Comparison of ENCODE assay signal across 8 cellular contexts in the genomic region with DNA sequence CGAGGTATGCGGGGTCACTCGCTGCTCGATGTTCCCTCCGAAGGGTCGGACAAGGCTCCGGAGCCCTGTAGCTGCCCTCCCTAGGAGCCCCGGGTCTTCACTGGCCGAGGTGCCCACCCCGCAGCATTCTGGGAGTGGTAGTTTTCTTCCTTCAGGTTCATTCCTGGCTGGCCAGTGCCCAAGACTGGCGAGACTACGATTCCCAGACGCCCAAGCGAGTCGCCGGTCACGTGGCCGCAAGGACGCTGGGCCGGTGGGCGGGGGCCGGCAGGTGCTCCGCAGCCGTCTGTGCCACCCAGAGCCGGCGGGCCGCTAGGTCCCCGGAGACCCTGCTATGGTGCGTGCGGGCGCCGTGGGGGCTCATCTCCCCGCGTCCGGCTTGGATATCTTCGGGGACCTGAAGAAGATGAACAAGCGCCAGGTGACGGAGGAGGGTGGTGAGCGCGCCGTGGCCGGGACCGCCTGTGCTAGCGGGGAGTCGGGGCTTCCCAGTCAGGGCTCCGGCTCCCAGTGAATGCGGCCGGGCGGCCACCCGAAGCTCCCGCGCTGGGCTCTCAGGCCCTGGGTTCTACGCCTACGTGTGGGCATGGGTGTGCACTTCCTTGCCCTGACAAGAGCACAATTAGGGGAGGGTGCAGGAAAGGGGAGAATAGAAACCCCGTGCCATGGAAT. TPM values are rescaled to one million over a fixed set of nuclear protein-coding genes. Genes with fewer than 3 reads are reported as not detected.
DNase-seq lines count a peak whose midpoint lies in the region; ATAC-seq, FAIRE-seq and TF ChIP-seq lines count a peak whose summit lies in the region.

TSS of gene SEC11C (plus strand) at position 270 of the 672 bp plus-strand sequence. CDS start at position 335, 65 bp downstream.

- peak within 1 kb of the TSS; percentile 77 for H3K56ac ChIP-seq in IMR-90 (ENCODE audit: extremely low read depth, insufficient read depth, low read length)

- H4K91ac ChIP-seq in IMR-90 (ENCODE audit: insufficient read depth, low read depth, low read length), result peak within 1 kb of the TSS; percentile 29; the same call in 1 of the 2 replicates

- POLR2A ChIA-PET in IMR-90 (lab: Charles Lee; ENCODE audit: unreplicated experiment), result no interaction called here

- H4K8ac ChIP-seq in IMR-90 (ENCODE audit: low read depth in 2 of 2, low read length in 2 of 2), result peak within 1 kb of the TSS in 1 of 2 experiments; percentile 95; a peak in 2 of 4 replicates

- dilution Hi-C loops in IMR-90 (cut with HindIII; ENCODE audit: low sequenced_read_pairs, unreplicated experiment), result no loop called here

- DNase-seq in D721Med (ENCODE audit: insufficient read length, low spot score) (peak; percentile 99), IMR-90 (peak; percentile 94), OCI-M1 (lab: John Stamatoyannopoulos, UW) (peak; percentile 96), activated T-cell treated with anti-CD3 and anti-CD28 coated beads for 4 hours (peak; percentile 92), epithelial cell of prostate (ENCODE audit: low read depth, low spot score) (peak; percentile 87), mucosa of descending colon (peak; percentile 96 to 98 (median 97))
- peak; percentile 94 for DNase-seq in stimulated activated CD8-positive, alpha-beta memory T cell treated with anti-CD3 and anti-CD28 coated beads, Interleukin-4, amount 100 ng/mL, for 24 hours (ENCODE audit: low read depth)

- peak within 1 kb of the TSS; percentile 88 for H2AK9ac ChIP-seq in IMR-90 (replicated peaks; ENCODE audit: low read depth, low read length, poor library complexity)

- ATAC-seq in GM21528 (IDR thresholded peaks at IDR 0.05; ENCODE audit: low FRiP score, unreplicated experiment), result peak; percentile 88
- ATAC-seq in IMR-90 (ENCODE audit: low read depth), result peak; percentile 96
- ATAC-seq in mucosa of descending colon, result peak; percentile 97

- peak within 1 kb of the TSS; percentile 65 for H3K9ac ChIP-seq in IMR-90 (ENCODE audit: low read depth, low read length)

- peak within 1 kb of the TSS; percentile 69 for H3K14ac ChIP-seq in IMR-90 (replicated peaks; ENCODE audit: low read depth, low read length)

- in situ Hi-C loops in IMR-90 (cut with MboI; ENCODE audit: low sequenced_read_pairs), result no loop called here

- 2% methylated on average over 26 of the region's 55 CpGs; no CpG with 5 or more reads in 1 of the 2 experiments for WGBS in IMR-90 (ENCODE audit: extremely low coverage in 2 of 2, insufficient read length in 1 of 2), 2 experiments

- H3K9me3 ChIP-seq in IMR-90 (ENCODE audit: control insufficient read depth, insufficient read depth, low read length) (no peaks in the 10 kb centered on the region), mucosa of descending colon (no peaks in the 10 kb centered on the region)

- TF ChIP-seq CTCF in D721Med (IDR thresholded peaks at IDR 0.05; ENCODE audit: insufficient read depth, missing control alignments) (no peak), IMR-90 (conservative IDR thresholded peaks at IDR 0.05; ENCODE audit: low read depth, low read length) (no peak), mucosa of descending colon (IDR thresholded peaks at IDR 0.05) (no peak)

- peak within 1 kb of the TSS; percentile 9; the same call in 1 of the 3 replicates for H2BK15ac ChIP-seq in IMR-90 (ENCODE audit: low read depth, low read length)

- H2AK5ac ChIP-seq in IMR-90 (ENCODE audit: low read depth, low read length), result no peak within 1 kb of the TSS

- CTCF ChIA-PET in IMR-90 (lab: Yijun Ruan, JAX), result no interaction called here

- H2BK5ac ChIP-seq in IMR-90 (ENCODE audit: low read depth, low read length, poor library complexity, severe bottlenecking), result no peak within 1 kb of the TSS

- no peak for FAIRE-seq in D721Med (lab: Jason Lieb, UNC)

- peak within 1 kb of the TSS; percentile 100 for H2AFZ ChIP-seq in IMR-90 (replicated peaks; ENCODE audit: low read length, poor library complexity)

- intact Hi-C loops in IMR-90 (cut with micrococcal nuclease) (loop anchor here (5.0 kb wide), 1 partner anchor 133 kb away; the partner anchor contains the start of gene RAX), mucosa of descending colon (cut with DNase I, micrococcal nuclease) (no loop called here)

- H3K9me1 ChIP-seq in IMR-90 (ENCODE audit: insufficient read depth, low read length), result no peaks in the 10 kb centered on the region

- H3K36me3 ChIP-seq in IMR-90 (ENCODE audit: control insufficient read depth, insufficient read depth, low read length) (no peaks in the 10 kb centered on the region), mucosa of descending colon (ENCODE audit: low read depth) (no peaks in the 10 kb centered on the region)

- H3K4ac ChIP-seq in IMR-90 (ENCODE audit: low read depth, low read length), result peak within 1 kb of the TSS; percentile 86

- no peak for TF ChIP-seq RAD21 in IMR-90 (IDR thresholded peaks at IDR 0.05; ENCODE audit: low read length)

- peak within 1 kb of the TSS; percentile 75 for H3K23ac ChIP-seq in IMR-90 (ENCODE audit: low read depth, low read length)

- H2BK120ac ChIP-seq in IMR-90 (ENCODE audit: low read depth, low read length), result peak within 1 kb of the TSS; percentile 44; the same call in 1 of the 2 replicates

- peaks cover 10% of the 10 kb centered on the region for H3K27me3 ChIP-seq in IMR-90 (ENCODE audit: control insufficient read depth, insufficient read depth, low read length)

- H3K18ac ChIP-seq in IMR-90 (ENCODE audit: low read depth, low read length), result no peak within 1 kb of the TSS

- peak within 1 kb of the TSS; percentile 6; the same call in 1 of the 2 replicates for H2BK20ac ChIP-seq in IMR-90 (ENCODE audit: low read depth, low read length)

- peaks cover 11 to 22% of the 10 kb centered on the region in 2 experiments; a peak in 2 of 4 replicates for H3K79me1 ChIP-seq in IMR-90 (ENCODE audit: low read depth in 1 of 2, low read length in 2 of 2)

- H3K4me2 ChIP-seq in IMR-90 (ENCODE audit: low read depth, low read length), result peak within 1 kb of the TSS; percentile 93

- H3K4me3 ChIP-seq in IMR-90 (ENCODE audit: insufficient read depth, low read depth, low read length) (peak within 1 kb of the TSS; percentile 78), mucosa of descending colon (peak within 1 kb of the TSS; percentile 38)

- no peak for TF ChIP-seq POLR2A in IMR-90 (IDR thresholded peaks at IDR 0.05; ENCODE audit: low read depth, low read length)

- no peaks in the 10 kb centered on the region for H3K4me1 ChIP-seq in IMR-90 (ENCODE audit: control insufficient read depth, insufficient read depth, low read length)
- H3K4me1 ChIP-seq in mucosa of descending colon (ENCODE audit: low read depth), result peaks cover 10% of the 10 kb centered on the region

- no TSS peak for BruUV-seq in IMR-90 (replicated peaks; lab: Mats Ljungman, UMichigan)

- no peak within 1 kb of the TSS for H4K5ac ChIP-seq in IMR-90 (ENCODE audit: low read depth, low read length)

- H4K20me1 ChIP-seq in IMR-90 (ENCODE audit: insufficient read depth, low read length), result no peaks in the 10 kb centered on the region

- H3K27ac ChIP-seq in IMR-90 (ENCODE audit: insufficient read depth, low read length) (peak within 1 kb of the TSS; percentile 68), epithelial cell of prostate (peak within 1 kb of the TSS; percentile 61)

TF ChIP-seq in IMR-90, 13 proteins besides CTCF, POLR2A, EP300 and RAD21:
- TF ChIP-seq, protein P1, sequence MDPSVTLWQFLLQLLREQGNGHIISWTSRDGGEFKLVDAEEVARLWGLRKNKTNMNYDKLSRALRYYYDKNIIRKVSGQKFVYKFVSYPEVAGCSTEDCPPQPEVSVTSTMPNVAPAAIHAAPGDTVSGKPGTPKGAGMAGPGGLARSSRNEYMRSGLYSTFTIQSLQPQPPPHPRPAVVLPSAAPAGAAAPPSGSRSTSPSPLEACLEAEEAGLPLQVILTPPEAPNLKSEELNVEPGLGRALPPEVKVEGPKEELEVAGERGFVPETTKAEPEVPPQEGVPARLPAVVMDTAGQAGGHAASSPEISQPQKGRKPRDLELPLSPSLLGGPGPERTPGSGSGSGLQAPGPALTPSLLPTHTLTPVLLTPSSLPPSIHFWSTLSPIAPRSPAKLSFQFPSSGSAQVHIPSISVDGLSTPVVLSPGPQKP (IDR thresholded peaks at IDR 0.05; ENCODE audit: borderline replicate concordance, low read depth, low read length), result no peak
- TF ChIP-seq BHLHE40 (IDR thresholded peaks at IDR 0.05; ENCODE audit: low read depth, low read length) (peak; percentile 62), MAFK (IDR thresholded peaks at IDR 0.05; ENCODE audit: low read depth, low read length) (no peak), RCOR1 (IDR thresholded peaks at IDR 0.05; ENCODE audit: insufficient replicate concordance, low read length) (no peak), CHD1 (IDR thresholded peaks at IDR 0.05; ENCODE audit: low read depth, low read length) (no peak), MXI1 (IDR thresholded peaks at IDR 0.05; ENCODE audit: borderline replicate concordance, low read depth, low read length) (peak; percentile 15; the same call in 1 of the 2 replicates), MAZ (IDR thresholded peaks at IDR 0.05; ENCODE audit: borderline replicate concordance, low read depth, low read length) (peak; percentile 87; the same call in 1 of the 2 replicates), FOS (IDR thresholded peaks at IDR 0.05; ENCODE audit: low read depth, low read length) (no peak), RFX5 (IDR thresholded peaks at IDR 0.05; ENCODE audit: low read depth, low read length) (no peak), SMC3 (IDR thresholded peaks at IDR 0.05; ENCODE audit: low read depth, low read length) (no peak), CEBPB (IDR thresholded peaks at IDR 0.05; ENCODE audit: low read depth, low read length) (no peak)
- TF ChIP-seq, protein P2, sequence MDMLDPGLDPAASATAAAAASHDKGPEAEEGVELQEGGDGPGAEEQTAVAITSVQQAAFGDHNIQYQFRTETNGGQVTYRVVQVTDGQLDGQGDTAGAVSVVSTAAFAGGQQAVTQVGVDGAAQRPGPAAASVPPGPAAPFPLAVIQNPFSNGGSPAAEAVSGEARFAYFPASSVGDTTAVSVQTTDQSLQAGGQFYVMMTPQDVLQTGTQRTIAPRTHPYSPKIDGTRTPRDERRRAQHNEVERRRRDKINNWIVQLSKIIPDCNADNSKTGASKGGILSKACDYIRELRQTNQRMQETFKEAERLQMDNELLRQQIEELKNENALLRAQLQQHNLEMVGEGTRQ (IDR thresholded peaks at IDR 0.05; ENCODE audit: low read depth, low read length), result peak; percentile 97
TF ChIP-seq in IMR-90: peak in this region for 4.

RNA-seq across cellular contexts. Expression of gene SEC11C, which starts in this region (rescaled TPM):
- total RNA-seq in IMR-90 (2012; rRNA removed) (8.9 and 10.6 TPM in 2 replicates), mucosa of descending colon (10 to 100 TPM; 41.5 to 68.9 (median 52.7) TPM)
- polyA plus RNA-seq in IMR-90 (2012; rRNA removed), result 11.9 and 14.4 TPM in 2 replicates
- 4.4 and 8.9 TPM in 2 replicates for polyA plus RNA-seq in IMR-90 (2012; cell fraction: cytosol; rRNA removed)
- 1.9 and 2.9 TPM in 2 replicates for polyA plus RNA-seq in IMR-90 (2012; cell fraction: nucleus; rRNA removed; ENCODE audit: low replicate concordance)

Comparison
In these comparisons a context has a peak if more than half of its experiments do, and no peak if none do; other contexts are left out.
1. Peak in every context shown above with its lines: DNase-seq, ATAC-seq, H3K4me3 ChIP-seq and H3K27ac ChIP-seq.